21 cellular contexts compared by ENCODE assay signal in genomic region chr10:93796167-93796566, GRCh38. TPM values are rescaled to one million over a fixed set of nuclear protein-coding genes. Genes with fewer than 3 reads are reported as not detected.
A peak's percentile ranks its signal among the peaks of the same experiment; 100 is the strongest.
DNase-seq lines count a peak whose midpoint lies in the region; ATAC-seq, FAIRE-seq and TF ChIP-seq lines count a peak whose summit lies in the region.
"Had no signal": no experiment of that assay in that cellular context is flagged by ENCODE, and none has a peak within 500 bp of the region (broad histone marks: within the 10 kb centered on the region; RNA-seq: fewer than 3 reads in every experiment).

No MANE protein-coding gene starts in this region.

- no peak overlapping the region for H4K12ac ChIP-seq in trophoblast cell (ENCODE audit: low read depth, low read length)

- no peak overlapping the region for H3K4me3 ChIP-seq in SK-N-SH (ENCODE audit: low read depth in 2 of 2, low read length in 1 of 2)
- no peak overlapping the region for H3K4me3 ChIP-seq in astrocyte (ENCODE audit: insufficient read depth, low read depth, low read length)
- H3K4me3 ChIP-seq in trophoblast cell (ENCODE audit: low read depth, low read length), result no peak overlapping the region
- no peak overlapping the region for H3K4me3 ChIP-seq in H7 (ENCODE audit: insufficient read depth, low read depth, low read length)
- H3K4me3 ChIP-seq: GM23338, HAP-1 had no signal

- POLR2A ChIA-PET in SK-N-SH (lab: Yijun Ruan, JAX), result no interaction called here

- H3K27me3 ChIP-seq in SK-N-SH (ENCODE audit: insufficient read depth) (no peaks in the 10 kb centered on the region; the same call in 1 of the 2 replicates), astrocyte (ENCODE audit: insufficient read depth, low read length) (no peaks in the 10 kb centered on the region), trophoblast cell (ENCODE audit: insufficient read depth, low read length) (no peaks in the 10 kb centered on the region), H7 (ENCODE audit: control insufficient read depth, insufficient read depth, low read length) (no peaks in the 10 kb centered on the region)

- H3K9me3 ChIP-seq in SK-N-SH, result no peaks in the 10 kb centered on the region
- no peaks in the 10 kb centered on the region for H3K9me3 ChIP-seq in astrocyte (ENCODE audit: insufficient read depth, low read depth, low read length)
- no peaks in the 10 kb centered on the region for H3K9me3 ChIP-seq in trophoblast cell (ENCODE audit: insufficient read depth, low read depth, low read length)
- H3K9me3 ChIP-seq: HAP-1 had no signal

- H2AFZ ChIP-seq in SK-N-SH (ENCODE audit: low read depth) (no peak overlapping the region), astrocyte (ENCODE audit: low read depth, low read length) (no peak overlapping the region), trophoblast cell (ENCODE audit: insufficient read depth, low read length, poor library complexity) (no peak overlapping the region)

- TF ChIP-seq CTCF in SK-N-SH (IDR thresholded peaks at IDR 0.05) (no peak), astrocyte (IDR thresholded peaks at IDR 0.05; ENCODE audit: insufficient read depth, low read depth, low read length) (no peak)

- no peak overlapping the region for H2AK5ac ChIP-seq in trophoblast cell (ENCODE audit: low read length)

- H4K20me1 ChIP-seq in SK-N-SH (ENCODE audit: insufficient read depth) (no peaks in the 10 kb centered on the region), astrocyte (ENCODE audit: insufficient read depth, low read length) (no peaks in the 10 kb centered on the region)

- H3K27ac Mint-ChIP-seq in astrocyte (ENCODE audit: unreplicated experiment), result peak overlapping the region; percentile 20
- H3K27ac Mint-ChIP-seq: CD4-positive, alpha-beta memory T cell; GM23338; HFFc6 had no signal

- DNase-seq in SK-N-SH (peak; percentile 14), astrocyte (ENCODE audit: low read depth) (no peak), trophoblast cell (no peak), Kasumi-1 (lab: John Stamatoyannopoulos, UW) (no peak), H7 (no peak)
- DNase-seq: C1 segment of cervical spinal cord; Calu3; CD4-positive, alpha-beta memory T cell; COR-L47; DMS53; DMS79 treated with DMSO at 0.1 percent for 48 hours; HFFc6 had no signal

- no peak overlapping the region for H3K23ac ChIP-seq in trophoblast cell (ENCODE audit: low read length)

- H3K36me3 ChIP-seq in SK-N-SH (replicated peaks in 1 of 2; ENCODE audit: control insufficient read depth in 1 of 2, insufficient read depth in 2 of 2, low read length in 1 of 2) (no peaks in the 10 kb centered on the region), astrocyte (ENCODE audit: insufficient read depth, low read length) (no peaks in the 10 kb centered on the region), trophoblast cell (ENCODE audit: control insufficient read depth in 1 of 2, insufficient read depth in 2 of 2, low read length in 2 of 2) (peaks cover 0 to 2% of the 10 kb centered on the region in 2 experiments), H7 (replicated peaks; ENCODE audit: control insufficient read depth, insufficient read depth, low read length) (no peaks in the 10 kb centered on the region)
- H3K36me3 ChIP-seq: HAP-1 had no signal

- H4K91ac ChIP-seq in trophoblast cell (ENCODE audit: low read depth, low read length), result no peak overlapping the region

- H3K4me1 Mint-ChIP-seq in astrocyte (ENCODE audit: low read depth, unreplicated experiment), result peaks cover 5% of the 10 kb centered on the region
- H3K4me1 Mint-ChIP-seq: CD4-positive, alpha-beta memory T cell had no signal

- H3K27ac ChIP-seq in SK-N-SH (ENCODE audit: low read depth in 2 of 2, low read length in 1 of 2) (peak overlapping the region in 1 of 2 experiments; percentile 28; a peak in 2 of 4 replicates), astrocyte (ENCODE audit: low read depth, low read length) (no peak overlapping the region), trophoblast cell (ENCODE audit: low read depth, low read length) (peak overlapping the region; percentile 55)

- WGBS in SK-N-SH (ENCODE audit: low lambda C conversion rate), result 7% methylated on average over 2 of the region's 2 CpGs
- WGBS in trophoblast cell (ENCODE audit: extremely low coverage, insufficient coverage, insufficient read length), result no CpG with 5 or more reads among the region's 2 CpGs

- no peaks in the 10 kb centered on the region for H3K9me2 ChIP-seq in SK-N-SH

- no peak overlapping the region for H2BK12ac ChIP-seq in trophoblast cell (ENCODE audit: low read length)

- H3K4me1 ChIP-seq in SK-N-SH (ENCODE audit: control insufficient read depth in 1 of 2, insufficient read depth in 2 of 2, low read depth in 1 of 2, low read length in 1 of 2), result no peaks in the 10 kb centered on the region; a peak in 1 of 4 replicates
- H3K4me1 ChIP-seq in astrocyte (ENCODE audit: insufficient read depth, low read length), result no peaks in the 10 kb centered on the region
- peaks cover 0 to 5% of the 10 kb centered on the region in 2 experiments for H3K4me1 ChIP-seq in trophoblast cell (ENCODE audit: control insufficient read depth in 1 of 2, insufficient read depth in 2 of 2, low read length in 2 of 2)

- FAIRE-seq in astrocyte (lab: Jason Lieb, UNC), result no peak
- FAIRE-seq: G401.6, GM12892 had no signal

- H3K79me2 ChIP-seq in SK-N-SH (ENCODE audit: insufficient read depth) (no peaks in the 10 kb centered on the region), astrocyte (ENCODE audit: insufficient read depth, low read length) (no peaks in the 10 kb centered on the region), trophoblast cell (ENCODE audit: control insufficient read depth, insufficient read depth, low read length, poor library complexity) (no peaks in the 10 kb centered on the region)

- TF ChIP-seq RAD21 in SK-N-SH (IDR thresholded peaks at IDR 0.05; ENCODE audit: low read length), result no peak

- H3K9ac ChIP-seq in SK-N-SH (no peak overlapping the region), astrocyte (ENCODE audit: low read length) (no peak overlapping the region), trophoblast cell (ENCODE audit: low read length) (no peak overlapping the region)

- CTCF ChIA-PET in SK-N-SH (lab: Yijun Ruan, JAX), result interaction anchor here (1.1 to 1.6 kb wide), 3 partner anchors 20 to 24 kb away, joined by 3 to 5 read pairs (median 4); no protein-coding TSS in a partner anchor

- peaks cover 2% of the 10 kb centered on the region for H3K9me3 Mint-ChIP-seq in astrocyte (ENCODE audit: unreplicated experiment)
- H3K9me3 Mint-ChIP-seq: CD4-positive, alpha-beta memory T cell; GM23338; HFFc6 had no signal

- H2BK120ac ChIP-seq in trophoblast cell (ENCODE audit: insufficient read depth, low read length, poor library complexity), result no peak overlapping the region

- H3K27me3 Mint-ChIP-seq in astrocyte (ENCODE audit: low read depth, unreplicated experiment), result peaks cover 3% of the 10 kb centered on the region

- H2BK5ac ChIP-seq in trophoblast cell (ENCODE audit: low read depth, low read length, poor library complexity), result no peak overlapping the region

- H4K8ac ChIP-seq in trophoblast cell (ENCODE audit: low read depth, low read length), result no peak overlapping the region

- no peak overlapping the region for H3K4ac ChIP-seq in trophoblast cell (ENCODE audit: low read depth, low read length)

- H3K4me2 ChIP-seq in SK-N-SH (no peak overlapping the region), astrocyte (ENCODE audit: low read length) (no peak overlapping the region), trophoblast cell (ENCODE audit: low read length) (no peak overlapping the region)
- H3K4me2 ChIP-seq: GM23338 had no signal

- no peak overlapping the region for H3K4me3 Mint-ChIP-seq in astrocyte (ENCODE audit: unreplicated experiment)
- H3K4me3 Mint-ChIP-seq: CD4-positive, alpha-beta memory T cell; GM23338; HFFc6 had no signal

- H3K79me1 ChIP-seq in trophoblast cell (ENCODE audit: low read length), result peaks cover 5% of the 10 kb centered on the region

- H3K36me3 Mint-ChIP-seq in astrocyte (ENCODE audit: low read depth, unreplicated experiment), result no peaks in the 10 kb centered on the region
- H3K36me3 Mint-ChIP-seq: CD4-positive, alpha-beta memory T cell had no signal

- no peak for ATAC-seq in GM18909 (IDR thresholded peaks at IDR 0.05; ENCODE audit: poor library complexity, unreplicated experiment)
- ATAC-seq: GM23338 had no signal

- no peak overlapping the region for H3K14ac ChIP-seq in trophoblast cell (ENCODE audit: low read length)

- TF ChIP-seq EP300 in SK-N-SH (IDR thresholded peaks at IDR 0.05; ENCODE audit: borderline replicate concordance in 1 of 2, low read depth in 1 of 2, low read length in 1 of 2), result no peak

- H3K18ac ChIP-seq in trophoblast cell (ENCODE audit: low read length), result no peak overlapping the region

- no peaks in the 10 kb centered on the region for H3F3A ChIP-seq in SK-N-SH (replicated peaks; ENCODE audit: insufficient read depth)

TF ChIP-seq in SK-N-SH, 30 proteins besides CTCF, POLR2A, EP300 and RAD21:
- no peak for TF ChIP-seq POLR2AphosphoS5 (IDR thresholded peaks at IDR 0.05; ENCODE audit: low read depth, low read length)
- TF ChIP-seq GABPA (IDR thresholded peaks at IDR 0.05; ENCODE audit: low read depth), result no peak
- no peak for TF ChIP-seq TCF12 (IDR thresholded peaks at IDR 0.05)
- no peak for TF ChIP-seq NFIC (IDR thresholded peaks at IDR 0.05; ENCODE audit: borderline replicate concordance)
- TF ChIP-seq, protein P1, sequence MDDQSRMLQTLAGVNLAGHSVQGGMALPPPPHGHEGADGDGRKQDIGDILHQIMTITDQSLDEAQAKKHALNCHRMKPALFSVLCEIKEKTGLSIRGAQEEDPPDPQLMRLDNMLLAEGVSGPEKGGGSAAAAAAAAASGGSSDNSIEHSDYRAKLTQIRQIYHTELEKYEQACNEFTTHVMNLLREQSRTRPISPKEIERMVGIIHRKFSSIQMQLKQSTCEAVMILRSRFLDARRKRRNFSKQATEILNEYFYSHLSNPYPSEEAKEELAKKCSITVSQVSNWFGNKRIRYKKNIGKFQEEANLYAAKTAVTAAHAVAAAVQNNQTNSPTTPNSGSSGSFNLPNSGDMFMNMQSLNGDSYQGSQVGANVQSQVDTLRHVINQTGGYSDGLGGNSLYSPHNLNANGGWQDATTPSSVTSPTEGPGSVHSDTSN (IDR thresholded peaks at IDR 0.05), result no peak
- no peak for TF ChIP-seq JUND (IDR thresholded peaks at IDR 0.05)

RNA-seq across cellular contexts. Expression of gene LGI1, which starts 38.4 kb away (rescaled TPM):
- 0.03 TPM in 1 of 2 replicates, not detected in the other for polyA plus RNA-seq in SK-N-SH (2012; rRNA removed)
- polyA plus RNA-seq in SK-N-SH (2012; cell fraction: cytosol; rRNA removed), result 0.05 and 0.13 TPM in 2 replicates
- not detected in 2 replicates for polyA plus RNA-seq in SK-N-SH (2012; cell fraction: nucleus; rRNA removed)
- 0.41 and 2.0 TPM in 2 replicates for total RNA-seq in astrocyte
- polyA plus RNA-seq in trophoblast cell (2013), result 14.4 and 14.6 TPM in 2 replicates
- total RNA-seq in H7 (2014; rRNA removed; shearing (Covaris generic)), result 0.07 TPM in 2 replicates
- total RNA-seq: A172; A673; Calu3; CD4-positive, alpha-beta memory T cell; Daoy; HFFc6 had no signal
- polyA plus RNA-seq: BJ; CD4-positive, alpha-beta memory T cell had no signal
